ENCODE assay signal across 16 cellular contexts in genomic region chr17:1169471-1169908, GRCh38. TPM values are rescaled to one million over a fixed set of nuclear protein-coding genes. Genes with fewer than 3 reads are reported as not detected.
DNase-seq lines count a peak whose midpoint lies in the region; ATAC-seq and TF ChIP-seq lines count a peak whose summit lies in the region.
"Had no signal": no experiment of that assay in that cellular context is flagged by ENCODE, and none has a peak within 500 bp of the region (broad histone marks: within the 10 kb centered on the region; RNA-seq: fewer than 3 reads in every experiment).

No MANE protein-coding gene starts in this region.

- H3K27ac Mint-ChIP-seq in glutamatergic neuron (ENCODE audit: unreplicated experiment) (peak overlapping the region; percentile 83), neural crest cell (ENCODE audit: unreplicated experiment) (peak overlapping the region; percentile 81)
- H3K27ac Mint-ChIP-seq: HFFc6 had no signal

- peaks cover 23% of the 10 kb centered on the region for H3K4me1 ChIP-seq in upper lobe of right lung

- ATAC-seq in upper lobe of right lung = no peak

- DNase-seq in Ammon's horn (ENCODE audit: low spot score) = peak; percentile 68
- peak in 44 of 58 donors; percentile 13 to 89 (median 63) for DNase-seq in anterior cingulate cortex (lab: John Stamatoyannopoulos, UW)
- no peak for DNase-seq in glutamatergic neuron
- no peak for DNase-seq in neural crest cell (ENCODE audit: low read depth, low spot score)
- no peak for DNase-seq in upper lobe of right lung
- no peak for DNase-seq in AG20443 (ENCODE audit: low spot score)
- no peak for DNase-seq in NK-92 treated with Interleukin-12 subunit alpha and Interleukin-12 subunit beta, amount 100 ng/mL, for 24 hours (lab: John Stamatoyannopoulos, UW)
- no peak for DNase-seq in NCI-H2171 treated with DMSO at 0.1 percent for 48 hours (lab: John Stamatoyannopoulos, UW)
- DNase-seq: COR-L47, GF-D8, HFFc6, KG1, NCI-H1436 treated with DMSO at 0.1 percent for 48 hours, NCI-H2029 treated with DMSO at 0.1 percent for 48 hours, NCI-H510A, SHP77 treated with DMSO at 0.1 percent for 48 hours had no signal

- peaks cover 1% of the 10 kb centered on the region for H3K36me3 ChIP-seq in upper lobe of right lung

- H3K4me3 Mint-ChIP-seq in glutamatergic neuron (ENCODE audit: unreplicated experiment) (peak overlapping the region; percentile 49), neural crest cell (peak overlapping the region; percentile 33)
- H3K4me3 Mint-ChIP-seq: HFFc6 had no signal

- no peak overlapping the region for H3K4me3 ChIP-seq in upper lobe of right lung

- H3K27me3 Mint-ChIP-seq in glutamatergic neuron (ENCODE audit: unreplicated experiment) = peaks cover 14% of the 10 kb centered on the region
- no peaks in the 10 kb centered on the region for H3K27me3 Mint-ChIP-seq in neural crest cell (ENCODE audit: low read depth)

- TF ChIP-seq CTCF in glutamatergic neuron (IDR thresholded peaks at IDR 0.05; ENCODE audit: partially characterized antibody, unreplicated experiment) = no peak
- no peak for TF ChIP-seq CTCF in neural crest cell (conservative IDR thresholded peaks at IDR 0.05)
- TF ChIP-seq CTCF in upper lobe of right lung (IDR thresholded peaks at IDR 0.05) = no peak

- H3K4me1 Mint-ChIP-seq in glutamatergic neuron (ENCODE audit: low read depth, unreplicated experiment) (peaks cover 38% of the 10 kb centered on the region), neural crest cell (peaks cover 21% of the 10 kb centered on the region)

- no peaks in the 10 kb centered on the region for H3K9me3 ChIP-seq in upper lobe of right lung

- H3K27me3 ChIP-seq in upper lobe of right lung = no peaks in the 10 kb centered on the region

- H3K9me3 Mint-ChIP-seq in glutamatergic neuron (ENCODE audit: unreplicated experiment) = peaks cover 14% of the 10 kb centered on the region
- no peaks in the 10 kb centered on the region for H3K9me3 Mint-ChIP-seq in neural crest cell
- H3K9me3 Mint-ChIP-seq: HFFc6 had no signal

- no peak overlapping the region for H3K27ac ChIP-seq in upper lobe of right lung

- intact Hi-C loops in upper lobe of right lung (cut with DNase I) = no loop called here

- H3K36me3 Mint-ChIP-seq in glutamatergic neuron (ENCODE audit: unreplicated experiment) (no peaks in the 10 kb centered on the region), neural crest cell (ENCODE audit: low read depth) (no peaks in the 10 kb centered on the region)

RNA-seq across cellular contexts. Expression of gene ABR, which starts 10.3 kb away (rescaled TPM):
- total RNA-seq in glutamatergic neuron (ENCODE audit: unreplicated experiment) (219 TPM), neural crest cell (57.4 and 59.7 TPM in 2 replicates), upper lobe of right lung (185 TPM)

Comparison
In these comparisons a context has a peak if more than half of its experiments do, and no peak if none do; other contexts are left out.
1. DNase-seq: peak in Ammon's horn (single experiment) and anterior cingulate cortex (44 of 58); none in glutamatergic neuron (single experiment), neural crest cell (single experiment), upper lobe of right lung (single experiment), AG20443 (single experiment), NK-92 treated with Interleukin-12 subunit alpha and Interleukin-12 subunit beta, amount 100 ng/mL, for 24 hours (single experiment) and NCI-H2171 treated with DMSO at 0.1 percent for 48 hours (single experiment).